Comparison of ENCODE assay signal across 8 cellular contexts in the genomic region with DNA sequence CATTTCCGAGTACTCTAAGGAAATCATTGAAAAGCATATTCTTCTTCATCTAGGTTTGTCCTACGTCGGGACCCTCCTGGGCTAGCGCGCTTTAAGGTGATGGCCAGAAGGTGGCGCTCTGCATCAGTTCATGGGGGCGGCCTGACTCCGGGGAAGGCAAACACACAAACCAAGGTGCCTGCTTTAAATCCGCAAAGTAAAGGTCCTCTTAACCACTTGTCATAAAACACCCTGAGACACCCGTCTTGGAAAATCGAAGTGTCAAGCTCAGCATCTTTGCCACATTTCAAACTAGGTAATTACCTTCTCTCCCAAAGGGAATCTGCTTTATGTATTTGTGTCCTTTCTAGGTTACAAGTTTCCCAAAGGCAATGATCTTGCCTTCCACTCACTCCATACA. TPM values are rescaled to one million over a fixed set of nuclear protein-coding genes. Genes with fewer than 3 reads are reported as not detected.
DNase-seq lines count a peak whose midpoint lies in the region; ATAC-seq and TF ChIP-seq lines count a peak whose summit lies in the region.

No MANE protein-coding gene starts in this region.

- peak; percentile 74 for ATAC-seq in HG03108 (IDR thresholded peaks at IDR 0.05; ENCODE audit: unreplicated experiment)

- no peak for TF ChIP-seq POLR2A in lower leg skin (IDR thresholded peaks at IDR 0.05)

- no peak overlapping the region for H3K4me3 ChIP-seq in GM06990 (replicated peaks; ENCODE audit: low read depth, low read length)
- no peak overlapping the region for H3K4me3 ChIP-seq in choroid plexus epithelial cell (ENCODE audit: low read depth, low read length)
- no peak overlapping the region for H3K4me3 ChIP-seq in lower leg skin (ENCODE audit: low read depth, poor library complexity, severe bottlenecking)

- H3K27me3 ChIP-seq in GM06990 (replicated peaks; ENCODE audit: control insufficient read depth, insufficient read depth, low read length): no peaks in the 10 kb centered on the region

- no peaks in the 10 kb centered on the region for H3K36me3 ChIP-seq in GM06990 (ENCODE audit: control insufficient read depth, insufficient read depth, low read length)

- peak; percentile 54 for DNase-seq in GM06990 (ENCODE audit: extremely low read depth, insufficient read length)
- peak; percentile 71 for DNase-seq in NCI-H345 treated with DMSO at 0.1 percent for 48 hours (lab: John Stamatoyannopoulos, UW; ENCODE audit: unreplicated experiment)
- peak; percentile 65 to 77 for DNase-seq in activated CD4-positive, alpha-beta T cell treated with anti-CD3 and anti-CD28 coated beads for 4 hours
- DNase-seq in choroid plexus epithelial cell (ENCODE audit: low read depth): peak; percentile 80
- DNase-seq in lower leg skin (ENCODE audit: low spot score in 2 of 2): peak; percentile 67 to 96
- peak; percentile 57 to 68 (median 60) for DNase-seq in stimulated activated CD4-positive, alpha-beta T cell treated with anti-CD3 and anti-CD28 coated beads, TNF-alpha, amount 100 ng/mL, for 48 hours (ENCODE audit: low read depth in 3 of 3)
- DNase-seq in cerebellar nuclear complex (lab: John Stamatoyannopoulos, UW): no peak

- WGBS in lower leg skin, 2 donors: 2 to 3% methylated on average over 11 of the region's 11 CpGs

- peak; percentile 94 for TF ChIP-seq CTCF in GM06990 (IDR thresholded peaks at IDR 0.05; ENCODE audit: insufficient read depth, low read length, poor library complexity, severe bottlenecking)
- TF ChIP-seq CTCF in choroid plexus epithelial cell (conservative IDR thresholded peaks at IDR 0.05; ENCODE audit: low read depth, low read length): peak; percentile 99
- peak in 1 of 3 donors; percentile 65 for TF ChIP-seq CTCF in lower leg skin (IDR thresholded peaks at IDR 0.05)

- intact Hi-C loops in lower leg skin (cut with DNase I; ENCODE audit: low total_unique reads): loop anchor here (5.0 kb wide), 1 partner anchor 114 kb away; no protein-coding TSS in a partner anchor

RNA-seq across cellular contexts. Expression of a gene that starts 34.0 kb away (rescaled TPM):
- total RNA-seq in lower leg skin: 10 to 100 TPM in 2 of 4 donors, 1 to 10 TPM in 2; 2.2 to 15.6 (median 9.8) TPM

Comparison
In these comparisons a context has a peak if more than half of its experiments do, and no peak if none do; other contexts are left out.
1. DNase-seq: peak in GM06990 (single experiment), NCI-H345 treated with DMSO at 0.1 percent for 48 hours (single experiment), activated CD4-positive, alpha-beta T cell treated with anti-CD3 and anti-CD28 coated beads for 4 hours (2 of 2), choroid plexus epithelial cell (single experiment), lower leg skin (2 of 2) and stimulated activated CD4-positive, alpha-beta T cell treated with anti-CD3 and anti-CD28 coated beads, TNF-alpha, amount 100 ng/mL, for 48 hours (3 of 3); none in cerebellar nuclear complex (0 of 2).